Comparison of ENCODE assay signal across 13 cellular contexts in genomic region chr9:124295097-124295794, GRCh38. TPM values are rescaled to one million over a fixed set of nuclear protein-coding genes. Genes with fewer than 3 reads are reported as not detected.
DNase-seq lines count a peak whose midpoint lies in the region; ATAC-seq, FAIRE-seq and TF ChIP-seq lines count a peak whose summit lies in the region.
"Had no signal": no experiment of that assay in that cellular context is flagged by ENCODE, and none has a peak within 500 bp of the region (broad histone marks: within the 10 kb centered on the region; RNA-seq: fewer than 3 reads in every experiment).

No MANE protein-coding gene starts in this region.

- intact Hi-C loops in vagina (cut with DNase I): loop anchor here (10.0 kb wide), 1 partner anchor 50 kb away; no protein-coding TSS in a partner anchor

- no peaks in the 10 kb centered on the region for H3K9me3 ChIP-seq in gastroesophageal sphincter
- H3K9me3 ChIP-seq in osteoblast (ENCODE audit: low read depth, low read length): no peaks in the 10 kb centered on the region
- no peaks in the 10 kb centered on the region for H3K9me3 ChIP-seq in vagina
- H3K9me3 ChIP-seq: Caco-2 had no signal

- peak; percentile 64 for FAIRE-seq in GM12891 (lab: Jason Lieb, UNC)

- CTCF ChIA-PET in RWPE1 (lab: Yijun Ruan, JAX): interaction anchor here (0.6 kb wide), 1 partner anchor 27 kb away, joined by 3 read pairs; no protein-coding TSS in a partner anchor

- H3K27ac ChIP-seq in RWPE1: peak overlapping the region; percentile 90
- peak overlapping the region in 3 of 4 donors; percentile 61 to 71 (median 68) for H3K27ac ChIP-seq in gastroesophageal sphincter
- H3K27ac ChIP-seq in osteoblast (ENCODE audit: low read depth, low read length): peak overlapping the region; percentile 49
- no peak overlapping the region for H3K27ac ChIP-seq in vagina
- H3K27ac ChIP-seq: SK-N-MC had no signal

- H3K27me3 ChIP-seq in gastroesophageal sphincter (no peaks in the 10 kb centered on the region), osteoblast (ENCODE audit: insufficient read depth, low read length) (no peaks in the 10 kb centered on the region), vagina (no peaks in the 10 kb centered on the region)

- peaks cover 100% of the 10 kb centered on the region for H3K79me2 ChIP-seq in osteoblast (ENCODE audit: insufficient read depth, low read length)

- no peak overlapping the region for H2AFZ ChIP-seq in osteoblast (ENCODE audit: low read length)

- no peak for TF ChIP-seq EP300 in gastroesophageal sphincter (IDR thresholded peaks at IDR 0.05)

- ATAC-seq in gastroesophageal sphincter: no peak

- no peak for TF ChIP-seq CTCF in RWPE1 (conservative IDR thresholded peaks at IDR 0.05; ENCODE audit: low read depth)
- no peak for TF ChIP-seq CTCF in gastroesophageal sphincter (IDR thresholded peaks at IDR 0.05)
- no peak for TF ChIP-seq CTCF in osteoblast (IDR thresholded peaks at IDR 0.05; ENCODE audit: extremely low read depth, low read depth, low read length)
- TF ChIP-seq CTCF in vagina (IDR thresholded peaks at IDR 0.05): no peak

- H3K4me1 ChIP-seq in gastroesophageal sphincter: peaks cover 0 to 100% (median 38%) of the 10 kb centered on the region in 3 donors
- peaks cover 69% of the 10 kb centered on the region for H3K4me1 ChIP-seq in osteoblast (ENCODE audit: insufficient read depth, low read length)
- H3K4me1 ChIP-seq in vagina: peaks cover 55% of the 10 kb centered on the region

- DNase-seq in GM12891 (ENCODE audit: insufficient read length, low spot score): peak; percentile 61
- DNase-seq in RWPE1 (ENCODE audit: low spot score): no peak
- peak; percentile 38 for DNase-seq in osteoblast (ENCODE audit: insufficient read length, low spot score, missing footprints)
- DNase-seq in stimulated activated naive CD4-positive, alpha-beta T cell (lab: John Stamatoyannopoulos, UW): no peak
- DNase-seq in vagina (ENCODE audit: extremely low spot score in 2 of 2): no peak
- DNase-seq in T1000 (lab: John Stamatoyannopoulos, UW): no peak
- no peak for DNase-seq in EL
- DNase-seq: Caco-2, foreskin melanocyte, HFFc6, NCI-H526 treated with DMSO at 0.1 percent for 48 hours had no signal

- POLR2A ChIA-PET in RWPE1 (lab: Yijun Ruan, JAX; ENCODE audit: low non-redundant PET): no interaction called here

- 59% methylated on average over 7 of the region's 19 CpGs; no CpG with 5 or more reads in 1 of the 2 donors for WGBS in gastroesophageal sphincter (ENCODE audit: low coverage in 1 of 2), 2 donors

- H3K4me2 ChIP-seq in osteoblast (ENCODE audit: insufficient read depth, low read length): no peak overlapping the region

- TF ChIP-seq POLR2A in GM12891 (IDR thresholded peaks at IDR 0.05; ENCODE audit: low read depth, low read length) (peak; percentile 12; the same call in 1 of the 2 replicates), gastroesophageal sphincter (IDR thresholded peaks at IDR 0.05) (no peak), vagina (IDR thresholded peaks at IDR 0.05) (no peak)

- H3K4me3 ChIP-seq in gastroesophageal sphincter (no peak overlapping the region), osteoblast (ENCODE audit: insufficient read depth, low read length) (no peak overlapping the region), vagina (no peak overlapping the region)
- H3K4me3 ChIP-seq: SK-N-MC had no signal

- peaks cover 15% of the 10 kb centered on the region for H4K20me1 ChIP-seq in osteoblast (ENCODE audit: insufficient read depth, low read length)

- H3K36me3 ChIP-seq in gastroesophageal sphincter (no peaks in the 10 kb centered on the region), osteoblast (ENCODE audit: insufficient read depth, low read length) (peaks cover 55% of the 10 kb centered on the region), vagina (no peaks in the 10 kb centered on the region)

TF ChIP-seq in GM12891, 5 proteins besides CTCF, POLR2A, EP300 and RAD21:
- TF ChIP-seq TAF1 (IDR thresholded peaks at IDR 0.05; ENCODE audit: low read depth, low read length) (no peak), POU2F2 (IDR thresholded peaks at IDR 0.05; ENCODE audit: low read depth, low read length) (no peak), SPI1 (IDR thresholded peaks at IDR 0.05; ENCODE audit: low read depth, low read length) (no peak), POLR2AphosphoS5 (IDR thresholded peaks at IDR 0.05; ENCODE audit: low read depth, low read length) (no peak), PAX5 (IDR thresholded peaks at IDR 0.05; ENCODE audit: insufficient read depth, low read length, severe bottlenecking) (no peak)

RNA-seq across cellular contexts. Expression of gene NEK6, which starts 37.5 kb away (rescaled TPM):
- polyA plus RNA-seq in GM12891 (2012; ENCODE audit: low read depth, missing spikeins): 117 TPM
- total RNA-seq in gastroesophageal sphincter (10 to 100 TPM; 13.2 to 31.7 (median 19.3) TPM), osteoblast (128 and 130 TPM in 2 replicates), vagina (44.4 TPM)

Comparison
In these comparisons a context has a peak if more than half of its experiments do, and no peak if none do; other contexts are left out.
1. DNase-seq: peak in GM12891 (single experiment) and osteoblast (single experiment); none in RWPE1 (single experiment), stimulated activated naive CD4-positive, alpha-beta T cell (0 of 6), vagina (0 of 2), T1000 (single experiment) and EL (single experiment).